1 cellular context compared by ENCODE assay signal in genomic region chr12:46489951-46490388, GRCh38.
TF ChIP-seq lines count a peak whose summit lies in the region.

No MANE protein-coding gene starts in this region.

TF ChIP-seq in HepG2, 621 proteins besides CTCF, POLR2A, EP300 and RAD21 (continued from another document and continues in another):
- TF ChIP-seq, protein P1, sequence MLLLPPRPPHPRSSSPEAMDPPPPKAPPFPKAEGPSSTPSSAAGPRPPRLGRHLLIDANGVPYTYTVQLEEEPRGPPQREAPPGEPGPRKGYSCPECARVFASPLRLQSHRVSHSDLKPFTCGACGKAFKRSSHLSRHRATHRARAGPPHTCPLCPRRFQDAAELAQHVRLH (CRISPR knock-in tag; IDR thresholded peaks at IDR 0.05; ENCODE audit: borderline replicate concordance, low read depth) = peak; percentile 31; the same call in 1 of the 2 replicates
- TF ChIP-seq ZNF644 (CRISPR knock-in tag; IDR thresholded peaks at IDR 0.05; ENCODE audit: low read depth) (0 out of 2 replicates have a peak, but pooled peaks have one; percentile 24), RXRB (CRISPR knock-in tag; IDR thresholded peaks at IDR 0.05; ENCODE audit: borderline replicate concordance) (peak; percentile 51; the same call in 1 of the 2 replicates), ZNF7 (CRISPR knock-in tag; IDR thresholded peaks at IDR 0.05) (no peak), KDM5A (IDR thresholded peaks at IDR 0.05; ENCODE audit: borderline replicate concordance, low read length) (no peak), ZNF674 (CRISPR knock-in tag; IDR thresholded peaks at IDR 0.05; ENCODE audit: low read depth) (no peak), SMARCC2 (IDR thresholded peaks at IDR 0.05) (no peak), ZNF766 (CRISPR knock-in tag; IDR thresholded peaks at IDR 0.05; ENCODE audit: borderline replicate concordance) (no peak), SMC3 (IDR thresholded peaks at IDR 0.05; ENCODE audit: low read length) (no peak), ZC3H13 (CRISPR knock-in tag; IDR thresholded peaks at IDR 0.05) (no peak), ZFX (CRISPR knock-in tag; IDR thresholded peaks at IDR 0.05; ENCODE audit: low read depth) (peak; percentile 25; the same call in 1 of the 2 replicates), ZFP36L2 (CRISPR knock-in tag; IDR thresholded peaks at IDR 0.05) (no peak), DRAP1 (CRISPR knock-in tag; IDR thresholded peaks at IDR 0.05) (0 out of 2 replicates have a peak, but pooled peaks have one; percentile 31), RARG (CRISPR knock-in tag; IDR thresholded peaks at IDR 0.05; ENCODE audit: low read depth) (no peak), SRF (IDR thresholded peaks at IDR 0.05; ENCODE audit: low read depth, low read length) (no peak), ZNF605 (CRISPR knock-in tag; IDR thresholded peaks at IDR 0.05) (0 out of 2 replicates have a peak, but pooled peaks have one; percentile 24), SMAD3 (CRISPR knock-in tag; IDR thresholded peaks at IDR 0.05) (no peak), ZBTB44 (CRISPR knock-in tag; IDR thresholded peaks at IDR 0.05) (no peak), ZNF160 (CRISPR knock-in tag; IDR thresholded peaks at IDR 0.05) (no peak), POLR2G (IDR thresholded peaks at IDR 0.05; ENCODE audit: low read depth, low read length) (0 out of 2 replicates have a peak, but pooled peaks have one; percentile 49), ZBTB38 (CRISPR knock-in tag; IDR thresholded peaks at IDR 0.05) (0 out of 2 replicates have a peak, but pooled peaks have one; percentile 26), NR2C2 (CRISPR knock-in tag; IDR thresholded peaks at IDR 0.05; ENCODE audit: borderline replicate concordance) (peak; percentile 51; the same call in 1 of the 2 replicates), RFX1 (IDR thresholded peaks at IDR 0.05) (no peak), EED (CRISPR knock-in tag; IDR thresholded peaks at IDR 0.05) (no peak), E2F2 (CRISPR knock-in tag; IDR thresholded peaks at IDR 0.05; ENCODE audit: borderline replicate concordance) (no peak), ZSCAN5A (CRISPR knock-in tag; IDR thresholded peaks at IDR 0.05; ENCODE audit: borderline replicate concordance) (peak; percentile 30; the same call in 1 of the 2 replicates), ZNF329 (CRISPR knock-in tag; IDR thresholded peaks at IDR 0.05; ENCODE audit: low read depth) (no peak), ZBTB49 (CRISPR knock-in tag; IDR thresholded peaks at IDR 0.05; ENCODE audit: borderline replicate concordance) (no peak), ZFY (CRISPR knock-in tag; IDR thresholded peaks at IDR 0.05) (peak; percentile 46), SOX5 (CRISPR knock-in tag; IDR thresholded peaks at IDR 0.05; ENCODE audit: borderline replicate concordance) (peak; percentile 95), ZSCAN9 (CRISPR knock-in tag; IDR thresholded peaks at IDR 0.05; ENCODE audit: borderline replicate concordance) (no peak), ZNF331 (CRISPR knock-in tag; IDR thresholded peaks at IDR 0.05) (no peak), U2AF2 (IDR thresholded peaks at IDR 0.05; ENCODE audit: low read depth, low read length) (no peak), ZBTB46 (CRISPR knock-in tag; IDR thresholded peaks at IDR 0.05; ENCODE audit: borderline replicate concordance) (no peak), MYC (CRISPR knock-in tag; IDR thresholded peaks at IDR 0.05; ENCODE audit: borderline replicate concordance) (peak; percentile 29; the same call in 1 of the 2 replicates), SAP130 (CRISPR knock-in tag; IDR thresholded peaks at IDR 0.05; ENCODE audit: low read depth) (peak; percentile 20; the same call in 1 of the 2 replicates), ERF (CRISPR knock-in tag; IDR thresholded peaks at IDR 0.05) (0 out of 2 replicates have a peak, but pooled peaks have one; percentile 12), GATAD2A (CRISPR knock-in tag; IDR thresholded peaks at IDR 0.05) (peak; percentile 53), ZNF10 (CRISPR knock-in tag; IDR thresholded peaks at IDR 0.05; ENCODE audit: borderline replicate concordance, low read depth) (no peak), ZNF224 (CRISPR knock-in tag; IDR thresholded peaks at IDR 0.05) (no peak), MTERF4 (CRISPR knock-in tag; IDR thresholded peaks at IDR 0.05) (no peak), MXD3 (CRISPR knock-in tag; IDR thresholded peaks at IDR 0.05) (no peak), KLF11 (CRISPR knock-in tag; IDR thresholded peaks at IDR 0.05) (0 out of 2 replicates have a peak, but pooled peaks have one; percentile 27), MAX (IDR thresholded peaks at IDR 0.05) (peak; percentile 91), ZNF660 (CRISPR knock-in tag; IDR thresholded peaks at IDR 0.05; ENCODE audit: borderline replicate concordance, low read depth) (no peak), MTA1 (CRISPR knock-in tag; IDR thresholded peaks at IDR 0.05; ENCODE audit: borderline replicate concordance) (no peak), RFX3 (CRISPR knock-in tag; IDR thresholded peaks at IDR 0.05) (no peak)
- TF ChIP-seq, protein P2, sequence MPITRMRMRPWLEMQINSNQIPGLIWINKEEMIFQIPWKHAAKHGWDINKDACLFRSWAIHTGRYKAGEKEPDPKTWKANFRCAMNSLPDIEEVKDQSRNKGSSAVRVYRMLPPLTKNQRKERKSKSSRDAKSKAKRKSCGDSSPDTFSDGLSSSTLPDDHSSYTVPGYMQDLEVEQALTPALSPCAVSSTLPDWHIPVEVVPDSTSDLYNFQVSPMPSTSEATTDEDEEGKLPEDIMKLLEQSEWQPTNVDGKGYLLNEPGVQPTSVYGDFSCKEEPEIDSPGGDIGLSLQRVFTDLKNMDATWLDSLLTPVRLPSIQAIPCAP (CRISPR knock-in tag; IDR thresholded peaks at IDR 0.05; ENCODE audit: low read depth) = no peak
- TF ChIP-seq, protein P3, sequence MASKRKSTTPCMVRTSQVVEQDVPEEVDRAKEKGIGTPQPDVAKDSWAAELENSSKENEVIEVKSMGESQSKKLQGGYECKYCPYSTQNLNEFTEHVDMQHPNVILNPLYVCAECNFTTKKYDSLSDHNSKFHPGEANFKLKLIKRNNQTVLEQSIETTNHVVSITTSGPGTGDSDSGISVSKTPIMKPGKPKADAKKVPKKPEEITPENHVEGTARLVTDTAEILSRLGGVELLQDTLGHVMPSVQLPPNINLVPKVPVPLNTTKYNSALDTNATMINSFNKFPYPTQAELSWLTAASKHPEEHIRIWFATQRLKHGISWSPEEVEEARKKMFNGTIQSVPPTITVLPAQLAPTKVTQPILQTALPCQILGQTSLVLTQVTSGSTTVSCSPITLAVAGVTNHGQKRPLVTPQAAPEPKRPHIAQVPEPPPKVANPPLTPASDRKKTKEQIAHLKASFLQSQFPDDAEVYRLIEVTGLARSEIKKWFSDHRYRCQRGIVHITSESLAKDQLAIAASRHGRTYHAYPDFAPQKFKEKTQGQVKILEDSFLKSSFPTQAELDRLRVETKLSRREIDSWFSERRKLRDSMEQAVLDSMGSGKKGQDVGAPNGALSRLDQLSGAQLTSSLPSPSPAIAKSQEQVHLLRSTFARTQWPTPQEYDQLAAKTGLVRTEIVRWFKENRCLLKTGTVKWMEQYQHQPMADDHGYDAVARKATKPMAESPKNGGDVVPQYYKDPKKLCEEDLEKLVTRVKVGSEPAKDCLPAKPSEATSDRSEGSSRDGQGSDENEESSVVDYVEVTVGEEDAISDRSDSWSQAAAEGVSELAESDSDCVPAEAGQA (IDR thresholded peaks at IDR 0.05; ENCODE audit: low read depth) = no peak
- TF ChIP-seq, protein P3 (CRISPR knock-in tag; IDR thresholded peaks at IDR 0.05; ENCODE audit: borderline replicate concordance) = no peak
